ENCODE assay signal across 8 cellular contexts in genomic region chr20:4720977-4721349, GRCh38. TPM values are rescaled to one million over a fixed set of nuclear protein-coding genes. Genes with fewer than 3 reads are reported as not detected.
DNase-seq lines count a peak whose midpoint lies in the region; ATAC-seq and TF ChIP-seq lines count a peak whose summit lies in the region.

No MANE protein-coding gene starts in this region.

- H3K4me2 ChIP-seq in smooth muscle cell = peak overlapping the region; percentile 59

- H3K4me3 ChIP-seq in HUES64 (ENCODE audit: low read length) (peak overlapping the region; percentile 22; the same call in 1 of the 2 replicates), smooth muscle cell (no peak overlapping the region)

- ATAC-seq in GM21515 (IDR thresholded peaks at IDR 0.05; ENCODE audit: unreplicated experiment) = peak; percentile 11
- peak; percentile 5 for ATAC-seq in esophagus mucosa
- ATAC-seq in HG03457 (IDR thresholded peaks at IDR 0.05; ENCODE audit: unreplicated experiment) = no peak

- no peaks in the 10 kb centered on the region for H3K27me3 Mint-ChIP-seq in activated CD4-positive, alpha-beta memory T cell treated with anti-CD3 and anti-CD28 coated beads for 36 hours

- intact Hi-C loops in activated CD4-positive, alpha-beta memory T cell treated with anti-CD3 and anti-CD28 coated beads for 36 hours (cut with micrococcal nuclease) = loop anchor here (1.0 to 10.0 kb wide), 3 partner anchors 107 to 616 kb away; no protein-coding TSS in a partner anchor

- no peak overlapping the region for H3K27ac ChIP-seq in HUES64 (ENCODE audit: low read depth, low read length)
- no peak overlapping the region for H3K27ac ChIP-seq in smooth muscle cell (ENCODE audit: low read depth)

- H3K9me3 ChIP-seq in HUES64 (ENCODE audit: insufficient read depth, low read depth, low read length) = no peaks in the 10 kb centered on the region
- no peaks in the 10 kb centered on the region for H3K9me3 ChIP-seq in smooth muscle cell (replicated peaks; ENCODE audit: low read depth)

- no peaks in the 10 kb centered on the region for H3K9me3 Mint-ChIP-seq in activated CD4-positive, alpha-beta memory T cell treated with anti-CD3 and anti-CD28 coated beads for 36 hours

- no peaks in the 10 kb centered on the region for H3F3A ChIP-seq in smooth muscle cell (ENCODE audit: low read depth)

- DNase-seq in smooth muscle cell (lab: John Stamatoyannopoulos, UW; ENCODE audit: unreplicated experiment) (no peak), NCI-H146 treated with DMSO at 0.1 percent for 48 hours (lab: John Stamatoyannopoulos, UW; ENCODE audit: unreplicated experiment) (no peak), Ammon's horn (ENCODE audit: low spot score) (no peak)
- no peak for DNase-seq in activated CD4-positive, alpha-beta memory T cell treated with anti-CD3 and anti-CD28 coated beads for 36 hours

- no peaks in the 10 kb centered on the region for H4K20me1 ChIP-seq in smooth muscle cell (ENCODE audit: low read depth)

- H3K27me3 ChIP-seq in HUES64 (ENCODE audit: insufficient read depth, low read length) = no peaks in the 10 kb centered on the region
- peaks cover 30% of the 10 kb centered on the region for H3K27me3 ChIP-seq in smooth muscle cell (ENCODE audit: low read depth)

- no peak for TF ChIP-seq CTCF in smooth muscle cell (IDR thresholded peaks at IDR 0.05; ENCODE audit: borderline replicate concordance, insufficient read depth, poor library complexity, severe bottlenecking)

- peaks cover 6% of the 10 kb centered on the region for H3K4me1 Mint-ChIP-seq in activated CD4-positive, alpha-beta memory T cell treated with anti-CD3 and anti-CD28 coated beads for 36 hours (ENCODE audit: low read depth)

- H3K36me3 ChIP-seq in HUES64 (ENCODE audit: insufficient read depth, low read length) (no peaks in the 10 kb centered on the region), smooth muscle cell (ENCODE audit: low read depth) (no peaks in the 10 kb centered on the region)

- no peaks in the 10 kb centered on the region for H3K36me3 Mint-ChIP-seq in activated CD4-positive, alpha-beta memory T cell treated with anti-CD3 and anti-CD28 coated beads for 36 hours

- WGBS in HUES64 = 61% methylated on average over 10 of the region's 10 CpGs
- WGBS in smooth muscle cell (ENCODE audit: low lambda C conversion rate) = 51% methylated on average over 10 of the region's 10 CpGs

- POLR2A ChIA-PET in activated CD4-positive, alpha-beta memory T cell treated with anti-CD3 and anti-CD28 coated beads for 36 hours (lab: Charles Lee) = no interaction called here

- H3K4me1 ChIP-seq in HUES64 (ENCODE audit: insufficient read depth, low read length) (peaks cover 12% of the 10 kb centered on the region), smooth muscle cell (ENCODE audit: low read depth) (peaks cover 16% of the 10 kb centered on the region)

- CTCF ChIA-PET in activated CD4-positive, alpha-beta memory T cell treated with anti-CD3 and anti-CD28 coated beads for 36 hours (lab: Charles Lee) = interaction anchor here (0.9 to 9.9 kb wide), 18 partner anchors 12 to 229 kb away, joined by 3 to 194 read pairs (median 6); no protein-coding TSS in a partner anchor

- H3K9ac ChIP-seq in HUES64 (ENCODE audit: low read depth, low read length) (no peak overlapping the region), smooth muscle cell (ENCODE audit: low read depth) (no peak overlapping the region)

- H3K4me3 Mint-ChIP-seq in activated CD4-positive, alpha-beta memory T cell treated with anti-CD3 and anti-CD28 coated beads for 36 hours = no peak overlapping the region

- no peak overlapping the region for H2AFZ ChIP-seq in smooth muscle cell (ENCODE audit: low read depth)

- H3K79me2 ChIP-seq in smooth muscle cell (ENCODE audit: low read depth) = no peaks in the 10 kb centered on the region

- H3K27ac Mint-ChIP-seq in activated CD4-positive, alpha-beta memory T cell treated with anti-CD3 and anti-CD28 coated beads for 36 hours = no peak overlapping the region

RNA-seq across cellular contexts. Expression of gene PRND, which starts 0.7 kb away (rescaled TPM):
- 0.25 TPM for polyA plus RNA-seq in HUES64 (2013, experiment 1 of 2)
- 0.13 TPM for polyA plus RNA-seq in HUES64 (2013, experiment 2 of 2)
- total RNA-seq in esophagus mucosa (not detected), smooth muscle cell (not detected in 2 replicates)
- not detected in 2 replicates for polyA plus RNA-seq in smooth muscle cell
- total RNA-seq in activated CD4-positive, alpha-beta memory T cell treated with anti-CD3 and anti-CD28 coated beads for 36 hours = not detected

RNA-seq across cellular contexts. Expression of gene PRNP, which starts 34.7 kb away (rescaled TPM):
- 14.5 TPM for polyA plus RNA-seq in HUES64 (2013, experiment 1 of 2)
- polyA plus RNA-seq in HUES64 (2013, experiment 2 of 2) = 16.5 TPM
- 75.6 TPM for total RNA-seq in esophagus mucosa
- 107 and 123 TPM in 2 replicates for total RNA-seq in smooth muscle cell
- 86.9 and 110 TPM in 2 replicates for polyA plus RNA-seq in smooth muscle cell
- total RNA-seq in activated CD4-positive, alpha-beta memory T cell treated with anti-CD3 and anti-CD28 coated beads for 36 hours = 10 to 100 TPM; 53.2 to 54.6 TPM
